ENCODE assay signal across 17 cellular contexts in genomic region chr11:77189588-77190210, GRCh38.
DNase-seq lines count a peak whose midpoint lies in the region; ATAC-seq, FAIRE-seq and TF ChIP-seq lines count a peak whose summit lies in the region.
"Had no signal": no experiment of that assay in that cellular context is flagged by ENCODE, and none has a peak within 500 bp of the region (broad histone marks: within the 10 kb centered on the region; RNA-seq: fewer than 3 reads in every experiment).

No MANE protein-coding gene starts in this region.

- H3K36me3 ChIP-seq in right atrium auricular region (no peaks in the 10 kb centered on the region), K562 (ENCODE audit: control insufficient read depth, insufficient read depth, low read length) (no peaks in the 10 kb centered on the region), lower lobe of right lung (no peaks in the 10 kb centered on the region)
- H3K36me3 ChIP-seq: HAP-1 had no signal

- ATAC-seq in left ventricle myocardium superior (no peak), K562 (no peak), lower lobe of right lung (no peak), sciatic nerve (peak; percentile 19)
- ATAC-seq: A549 had no signal

- no peak overlapping the region for H3K9ac ChIP-seq in K562 (ENCODE audit: insufficient read depth in 1 of 2, low read depth in 2 of 2, low read length in 2 of 2)

- no peaks in the 10 kb centered on the region for H3K9me1 ChIP-seq in K562 (ENCODE audit: control insufficient read depth, insufficient read depth, low read length)

- DNase-seq in left ventricle myocardium superior (peak; percentile 25), right atrium auricular region (ENCODE audit: low spot score) (no peak), K562 (ENCODE audit: extremely low read depth in 1 of 4, low spot score in 3 of 4) (no peak), lower lobe of right lung (peak; percentile 39), sciatic nerve (ENCODE audit: low spot score) (no peak), A172 (ENCODE audit: low spot score) (no peak), activated gamma-delta T cell treated with Interleukin-2 at 50 U/mL for 16 hours (no peak), HTR-8/SVneo (ENCODE audit: insufficient read length, low spot score) (no peak)
- DNase-seq: AML-193; CD4-positive, alpha-beta T cell; DMS153; DND-41; EL had no signal

- H3K27me3 ChIP-seq in right atrium auricular region, result no peaks in the 10 kb centered on the region
- peaks cover under 1 to 42% of the 10 kb centered on the region in 2 experiments; a peak in 4 of 5 replicates for H3K27me3 ChIP-seq in K562 (ENCODE audit: control insufficient read depth in 2 of 2, insufficient read depth in 2 of 2, low read length in 2 of 2)
- H3K27me3 ChIP-seq in lower lobe of right lung (ENCODE audit: low read depth), result no peaks in the 10 kb centered on the region

- H3K4me3 ChIP-seq in right atrium auricular region, result no peak overlapping the region
- no peak overlapping the region for H3K4me3 ChIP-seq in K562
- H3K4me3 ChIP-seq in lower lobe of right lung, result no peak overlapping the region
- H3K4me3 ChIP-seq: A549, GM12878, HAP-1 had no signal

- no peak overlapping the region for H2AFZ ChIP-seq in K562 (ENCODE audit: low read depth, low read length)

- intact Hi-C loops in left ventricle myocardium superior (cut with micrococcal nuclease), result loop anchor here (2.0 kb wide), 1 partner anchor 63 kb away; no protein-coding TSS in a partner anchor
- intact Hi-C loops in K562 (cut with micrococcal nuclease), result loop anchor here (2.0 to 10.0 kb wide), 2 partner anchors 143 to 185 kb away; no protein-coding TSS in a partner anchor
- intact Hi-C loops in lower lobe of right lung (cut with DNase I), result no loop called here
- intact Hi-C loops in sciatic nerve (cut with DNase I), result loop anchor here (5.0 to 10.0 kb wide), 2 partner anchors 62 to 355 kb away; partner anchors contain the start of gene MYO7A

- H3K27ac ChIP-seq in right atrium auricular region (no peak overlapping the region), K562 (ENCODE audit: extremely low read depth, low read depth, low read length) (no peak overlapping the region), lower lobe of right lung (no peak overlapping the region)
- H3K27ac ChIP-seq: A549, C4-2B had no signal

- TF ChIP-seq CTCF in right atrium auricular region (IDR thresholded peaks at IDR 0.05) (no peak), K562 (IDR thresholded peaks at IDR 0.05 in 2 of 3, conservative IDR thresholded peaks at IDR 0.05 in 1 of 3; ENCODE audit: insufficient read depth in 2 of 3, low read depth in 1 of 3, low read length in 3 of 3) (no peak), lower lobe of right lung (IDR thresholded peaks at IDR 0.05) (no peak)

- CTCF ChIA-PET in K562 (lab: Yijun Ruan, JAX; ENCODE audit: low intra/inter-chr PET ratio), result interaction anchor here (2.4 kb wide), 1 partner anchor 62 kb away, joined by 23 read pairs; the partner anchor contains the start of gene MYO7A

- H3K79me2 ChIP-seq in K562 (ENCODE audit: control insufficient read depth, insufficient read depth, low read length), result no peaks in the 10 kb centered on the region

- no peak overlapping the region for H3K4me2 ChIP-seq in K562 (ENCODE audit: insufficient read depth, low read length)
- H3K4me2 ChIP-seq: A549 had no signal

- no peak for TF ChIP-seq EP300 in K562 (IDR thresholded peaks at IDR 0.05; ENCODE audit: low read length)

- no peaks in the 10 kb centered on the region for H4K20me1 ChIP-seq in K562 (replicated peaks; ENCODE audit: control insufficient read depth, insufficient read depth, low read length)

- FAIRE-seq in K562 (lab: Jason Lieb, UNC) (no peak), HTR-8/SVneo (lab: Jason Lieb, UNC) (no peak)
- FAIRE-seq: A549, GM12878 had no signal

- TF ChIP-seq POLR2A in K562 (conservative IDR thresholded peaks at IDR 0.05), result no peak

- H3K9me3 ChIP-seq in right atrium auricular region, result no peaks in the 10 kb centered on the region
- no peaks in the 10 kb centered on the region for H3K9me3 ChIP-seq in K562 (replicated peaks; ENCODE audit: control insufficient read depth, insufficient read depth, low read depth, low read length)
- H3K9me3 ChIP-seq in lower lobe of right lung, result no peaks in the 10 kb centered on the region
- H3K9me3 ChIP-seq: A549, HAP-1 had no signal

- POLR2A ChIA-PET in K562 (lab: Yijun Ruan, JAX), result interaction anchor here (0.6 to 0.7 kb wide), 2 partner anchors 24 to 488 kb away, joined by 3 read pairs; no protein-coding TSS in a partner anchor

- H3K4me1 ChIP-seq in right atrium auricular region (no peaks in the 10 kb centered on the region), K562 (replicated peaks in 1 of 2; ENCODE audit: control insufficient read depth in 2 of 2, insufficient read depth in 2 of 2, low read length in 2 of 2) (peaks cover 4 to 29% of the 10 kb centered on the region in 2 experiments; a peak in 3 of 5 replicates), lower lobe of right lung (no peaks in the 10 kb centered on the region)
- H3K4me1 ChIP-seq: A549, HAP-1 had no signal

- in situ Hi-C loops in K562 (cut with MboI), result loop anchor here (10.0 kb wide), 2 partner anchors 145 to 355 kb away; no protein-coding TSS in a partner anchor

- no peak for TF ChIP-seq RAD21 in K562 (CRISPR knock-in tag; conservative IDR thresholded peaks at IDR 0.05 in 1 of 2, IDR thresholded peaks at IDR 0.05 in 1 of 2)

- 15% methylated on average over 21 of the region's 28 CpGs for WGBS in K562 (ENCODE audit: insufficient coverage, low coverage, missing lambda C conversion rate)

- BruUV-seq in K562 (replicated peaks; lab: Mats Ljungman, UMichigan), result no TSS peak

TF ChIP-seq in K562, 482 proteins besides CTCF, POLR2A, EP300 and RAD21:
- TF ChIP-seq BMI1 (IDR thresholded peaks at IDR 0.05; ENCODE audit: low read length) (no peak), BHLHE40 (IDR thresholded peaks at IDR 0.05; ENCODE audit: low read length) (peak; percentile 42; the same call in 1 of the 2 replicates)

Comparison
In these comparisons a context has a peak if more than half of its experiments do, and no peak if none do; other contexts are left out.
1. DNase-seq: peak in left ventricle myocardium superior (single experiment) and lower lobe of right lung (single experiment); none in right atrium auricular region (single experiment), K562 (0 of 4), sciatic nerve (single experiment), A172 (single experiment), activated gamma-delta T cell treated with Interleukin-2 at 50 U/mL for 16 hours (single experiment) and HTR-8/SVneo (single experiment).